24 cellular contexts compared by ENCODE assay signal in genomic region chr3:53036063-53036619, GRCh38. TPM values are rescaled to one million over a fixed set of nuclear protein-coding genes. Genes with fewer than 3 reads are reported as not detected.
DNase-seq lines count a peak whose midpoint lies in the region; ATAC-seq and TF ChIP-seq lines count a peak whose summit lies in the region.
"Had no signal": no experiment of that assay in that cellular context is flagged by ENCODE, and none has a peak within 500 bp of the region (broad histone marks: within the 10 kb centered on the region; RNA-seq: fewer than 3 reads in every experiment).

No MANE protein-coding gene starts in this region.

- H3K4me1 Mint-ChIP-seq in WTC11 (peaks cover 16% of the 10 kb centered on the region), immature natural killer cell (peaks cover 21 to 42% of the 10 kb centered on the region in 2 donors)

- intact Hi-C loops in right cardiac atrium (cut with DNase I) (no loop called here), cardiac septum (cut with DNase I) (no loop called here), upper lobe of right lung (cut with DNase I) (no loop called here)

- no peak overlapping the region for H3K4me3 ChIP-seq in right cardiac atrium (ENCODE audit: low read length)
- no peak overlapping the region for H3K4me3 ChIP-seq in upper lobe of right lung
- H3K4me3 ChIP-seq: adrenal gland, dorsolateral prefrontal cortex, esophagus muscularis mucosa, GM23248, lung, pancreas had no signal

- WGBS in right cardiac atrium = 73% methylated on average over 6 of the region's 6 CpGs

- H3K36me3 ChIP-seq in upper lobe of right lung = no peaks in the 10 kb centered on the region
- H3K36me3 ChIP-seq: adrenal gland, esophagus muscularis mucosa, pancreas had no signal

- CTCF ChIA-PET in WTC11 (lab: Charles Lee) = interaction anchor here (0.6 to 2.8 kb wide), 9 partner anchors 9 to 244 kb away, joined by 3 to 8 read pairs (median 3); no protein-coding TSS in a partner anchor

- H3K4me1 ChIP-seq in right cardiac atrium (ENCODE audit: control insufficient read depth, insufficient read depth, low read length) (no peaks in the 10 kb centered on the region), upper lobe of right lung (peaks cover 14% of the 10 kb centered on the region)
- H3K4me1 ChIP-seq: adrenal gland had no signal

- POLR2A ChIA-PET in WTC11 (lab: Charles Lee) = no interaction called here

- ATAC-seq in right cardiac atrium (peak; percentile 38 to 71), WTC11 (peak; percentile 76), upper lobe of right lung (peak; percentile 75), HG02870 (IDR thresholded peaks at IDR 0.05; ENCODE audit: unreplicated experiment) (no peak)
- ATAC-seq: activated CD8-positive, alpha-beta T cell treated with anti-CD3 and anti-CD28 coated beads for 36 hours; pancreas had no signal

- no peaks in the 10 kb centered on the region for H3K27me3 ChIP-seq in right cardiac atrium (ENCODE audit: control insufficient read depth, insufficient read depth)
- no peaks in the 10 kb centered on the region for H3K27me3 ChIP-seq in upper lobe of right lung
- H3K27me3 ChIP-seq: adrenal gland, dorsolateral prefrontal cortex, esophagus muscularis mucosa, pancreas had no signal

- H3K27ac ChIP-seq in right cardiac atrium (ENCODE audit: low read length) = no peak overlapping the region
- H3K27ac ChIP-seq in upper lobe of right lung = no peak overlapping the region
- H3K27ac ChIP-seq: adrenal gland, dorsolateral prefrontal cortex, GM23248, pancreas, RWPE1 had no signal

- DNase-seq in right cardiac atrium = no peak
- no peak for DNase-seq in cardiac septum (ENCODE audit: low spot score)
- peak; percentile 23 for DNase-seq in WTC11 (ENCODE audit: low spot score)
- DNase-seq in immature natural killer cell = no peak
- DNase-seq in upper lobe of right lung = no peak
- DNase-seq in central memory CD4-positive, alpha-beta T cell = no peak
- DNase-seq in stimulated activated CD8-positive, alpha-beta memory T cell treated with anti-CD3 and anti-CD28 coated beads, Interleukin-4, amount 100 ng/mL, for 48 hours = no peak
- DNase-seq: activated CD8-positive, alpha-beta T cell treated with anti-CD3 and anti-CD28 coated beads for 36 hours; adrenal gland; dorsolateral prefrontal cortex; EL; GM23248; Kasumi-1; NCI-H1092 treated with DMSO at 0.1 percent for 48 hours; NCI-H2107; NCI-H524 treated with DMSO at 0.1 percent for 48 hours; pancreas; stimulated activated CD4-positive, alpha-beta T cell treated with anti-CD3 and anti-CD28 coated beads, Interleukin-2, amount 100 ng/mL, for 24 hours; trophoblast cell had no signal

- no peaks in the 10 kb centered on the region for H3K36me3 Mint-ChIP-seq in WTC11
- no peaks in the 10 kb centered on the region for H3K36me3 Mint-ChIP-seq in immature natural killer cell

- H3K9me3 Mint-ChIP-seq in WTC11 = no peaks in the 10 kb centered on the region
- H3K9me3 Mint-ChIP-seq in immature natural killer cell = no peaks in the 10 kb centered on the region
- H3K9me3 Mint-ChIP-seq: activated CD8-positive, alpha-beta T cell treated with anti-CD3 and anti-CD28 coated beads for 36 hours; stimulated activated naive CD8-positive, alpha-beta T cell treated with anti-CD3 and anti-CD28 coated beads, Interleukin-15, Interleukin-2, amounts not matched to agents 100 ng/mL and 50 ng/mL, for 24 hours had no signal

- H3K27ac Mint-ChIP-seq in WTC11 (no peak overlapping the region), immature natural killer cell (peak overlapping the region in 5 of 6 donors; percentile 5 to 79 (median 60))
- H3K27ac Mint-ChIP-seq: activated CD8-positive, alpha-beta T cell treated with anti-CD3 and anti-CD28 coated beads for 36 hours; stimulated activated naive CD8-positive, alpha-beta T cell treated with anti-CD3 and anti-CD28 coated beads, Interleukin-15, Interleukin-2, amounts not matched to agents 100 ng/mL and 50 ng/mL, for 24 hours had no signal

- H3K4me3 Mint-ChIP-seq in WTC11 = no peak overlapping the region
- H3K4me3 Mint-ChIP-seq in immature natural killer cell = no peak overlapping the region
- H3K4me3 Mint-ChIP-seq: activated CD8-positive, alpha-beta T cell treated with anti-CD3 and anti-CD28 coated beads for 36 hours; stimulated activated naive CD8-positive, alpha-beta T cell treated with anti-CD3 and anti-CD28 coated beads, Interleukin-15, Interleukin-2, amounts not matched to agents 100 ng/mL and 50 ng/mL, for 24 hours had no signal

- H3K9me3 ChIP-seq in right cardiac atrium (ENCODE audit: control insufficient read depth, low read length) (no peaks in the 10 kb centered on the region), upper lobe of right lung (no peaks in the 10 kb centered on the region)
- H3K9me3 ChIP-seq: adrenal gland, esophagus muscularis mucosa, pancreas had no signal

- 0 out of 2 replicates have a peak, but pooled peaks have one; percentile 11 for TF ChIP-seq CTCF in WTC11 (IDR thresholded peaks at IDR 0.05)
- TF ChIP-seq CTCF in upper lobe of right lung (IDR thresholded peaks at IDR 0.05) = peak; percentile 24

- H3K27me3 Mint-ChIP-seq in WTC11 (ENCODE audit: low read depth) (no peaks in the 10 kb centered on the region), immature natural killer cell (ENCODE audit: low read depth in 3 of 3) (peaks cover 1 to 2% (median 2%) of the 10 kb centered on the region in 3 donors)
- H3K27me3 Mint-ChIP-seq: activated CD8-positive, alpha-beta T cell treated with anti-CD3 and anti-CD28 coated beads for 36 hours; stimulated activated naive CD8-positive, alpha-beta T cell treated with anti-CD3 and anti-CD28 coated beads, Interleukin-15, Interleukin-2, amounts not matched to agents 100 ng/mL and 50 ng/mL, for 24 hours had no signal

TF ChIP-seq in WTC11, 78 proteins besides CTCF, POLR2A, EP300 and RAD21:
- TF ChIP-seq TCF7 (CRISPR knock-in tag; IDR thresholded peaks at IDR 0.05; ENCODE audit: low read depth) (no peak), E2F5 (CRISPR knock-in tag; IDR thresholded peaks at IDR 0.05) (no peak), RORB (CRISPR knock-in tag; IDR thresholded peaks at IDR 0.05) (no peak), MXD4 (CRISPR knock-in tag; IDR thresholded peaks at IDR 0.05; ENCODE audit: borderline replicate concordance) (no peak), ELF4 (CRISPR knock-in tag; IDR thresholded peaks at IDR 0.05; ENCODE audit: low read depth) (no peak), CDX4 (CRISPR knock-in tag; IDR thresholded peaks at IDR 0.05; ENCODE audit: borderline replicate concordance) (no peak), PRRX2 (CRISPR knock-in tag; IDR thresholded peaks at IDR 0.05) (no peak), MAX (CRISPR knock-in tag; IDR thresholded peaks at IDR 0.05) (no peak), ATF3 (CRISPR knock-in tag; conservative IDR thresholded peaks at IDR 0.05) (no peak)

RNA-seq across cellular contexts. Expression of gene SFMBT1, which starts 9.7 kb away (rescaled TPM):
- total RNA-seq in right cardiac atrium (10 to 100 TPM; 12.3 to 19.3 (median 16.0) TPM), cardiac septum (14.7 TPM), WTC11 (2021) (12.3 to 20.9 TPM (median 14.7 TPM) in 3 replicates), upper lobe of right lung (17.2 TPM)
- polyA plus RNA-seq in right cardiac atrium (3.8 TPM), immature natural killer cell (10 to 100 TPM in 2 of 3 donors, 1 to 10 TPM in 1; 6.6 to 12.9 (median 12.3) TPM)
